12 cellular contexts compared by ENCODE assay signal in the genomic region with DNA sequence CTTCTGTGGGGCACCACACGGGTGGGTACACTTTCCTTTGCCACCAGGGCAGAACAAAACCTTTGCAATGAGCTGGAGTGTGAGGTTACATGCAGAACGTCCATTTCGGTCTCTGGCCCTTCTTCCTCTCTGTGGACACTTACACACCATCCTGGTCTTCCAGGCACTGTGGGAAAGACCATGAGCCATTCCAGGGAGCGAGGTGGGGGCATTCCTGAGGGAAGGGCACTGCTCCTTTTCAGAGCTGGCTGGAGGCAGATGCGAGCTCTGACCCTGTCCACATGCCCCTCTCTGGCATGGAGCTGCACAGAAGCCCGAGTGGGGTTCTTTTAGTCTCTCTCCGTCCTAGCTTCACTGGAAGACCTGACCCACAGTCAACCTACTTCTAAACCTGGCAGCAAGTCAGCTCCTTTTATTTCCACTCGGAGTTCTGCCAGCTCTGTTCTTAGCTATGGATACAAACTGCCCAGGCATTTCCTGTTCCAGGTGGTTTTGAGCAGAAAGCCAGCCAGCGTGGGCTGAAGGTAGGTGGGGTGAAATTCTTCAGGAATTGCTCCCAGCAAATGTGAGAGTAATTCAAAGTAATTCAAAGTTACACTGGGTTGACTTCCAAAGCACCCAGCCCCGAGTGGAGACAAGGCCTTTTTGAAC.
DNase-seq lines count a peak whose midpoint lies in the region; ATAC-seq and TF ChIP-seq lines count a peak whose summit lies in the region.
"Had no signal": no experiment of that assay in that cellular context is flagged by ENCODE, and none has a peak within 500 bp of the region (broad histone marks: within the 10 kb centered on the region; RNA-seq: fewer than 3 reads in every experiment).

No MANE protein-coding gene starts in this region.

- WGBS in thyroid gland, 2 donors, result 27 to 36% methylated on average over 10 of the region's 10 CpGs

- peak; percentile 15 for DNase-seq in NCI-H1092 (lab: John Stamatoyannopoulos, UW)
- DNase-seq in chondrocyte (ENCODE audit: low spot score), result no peak
- no peak for DNase-seq in left colon
- DNase-seq in thyroid gland, result peak; percentile 92
- DNase-seq in foreskin fibroblast, result no peak
- DNase-seq in CD4-positive, alpha-beta T cell, result no peak
- DNase-seq: effector CD4-positive, alpha-beta T cell; stimulated activated CD4-positive, alpha-beta T cell treated with anti-CD3 and anti-CD28 coated beads, Interleukin-12 subunit alpha, Interleukin-12 subunit beta, amount 100 ng/mL, for 4 hours; stimulated activated CD8-positive, alpha-beta memory T cell treated with anti-CD3 and anti-CD28 coated beads, Interleukin-4, amount 100 ng/mL, for 48 hours had no signal

- no peak for TF ChIP-seq POLR2A in thyroid gland (IDR thresholded peaks at IDR 0.05)

- H3K4me3 ChIP-seq in thyroid gland (replicated peaks in 1 of 3) (no peak overlapping the region), foreskin fibroblast (ENCODE audit: low read depth in 1 of 2, low read length in 2 of 2) (no peak overlapping the region)
- H3K4me3 ChIP-seq: GM12878 had no signal

- CTCF ChIA-PET in CD4-positive, alpha-beta T cell (lab: Charles Lee), result no interaction called here

- POLR2A ChIA-PET in CD4-positive, alpha-beta T cell (lab: Charles Lee), result no interaction called here

- H3K27ac Mint-ChIP-seq in chondrocyte (ENCODE audit: unreplicated experiment), result peak overlapping the region; percentile 83
- no peak overlapping the region for H3K27ac Mint-ChIP-seq in CD4-positive, alpha-beta T cell
- H3K27ac Mint-ChIP-seq: activated naive CD4-positive, alpha-beta T cell treated with anti-CD3 and anti-CD28 coated beads, Interleukin-2, amount 50 U/mL, for 72 hours had no signal

- intact Hi-C loops in left colon (cut with DNase I, micrococcal nuclease), result no loop called here
- intact Hi-C loops in thyroid gland (cut with DNase I), result no loop called here
- intact Hi-C loops in CD4-positive, alpha-beta T cell (cut with DNase I, micrococcal nuclease), result no loop called here

- no peaks in the 10 kb centered on the region for H3K9me3 ChIP-seq in thyroid gland
- H3K9me3 ChIP-seq in CD4-positive, alpha-beta T cell (ENCODE audit: control insufficient read depth, low read length), result no peaks in the 10 kb centered on the region

- H3K27me3 Mint-ChIP-seq in chondrocyte (ENCODE audit: low read depth), result no peaks in the 10 kb centered on the region
- no peaks in the 10 kb centered on the region for H3K27me3 Mint-ChIP-seq in CD4-positive, alpha-beta T cell

- peak overlapping the region; percentile 57 to 80 (median 69) for H3K27ac ChIP-seq in thyroid gland
- no peak overlapping the region for H3K27ac ChIP-seq in CD4-positive, alpha-beta T cell (ENCODE audit: low read depth, low read length)

- H3K4me1 Mint-ChIP-seq in chondrocyte (ENCODE audit: low read depth), result peaks cover 28% of the 10 kb centered on the region
- no peaks in the 10 kb centered on the region for H3K4me1 Mint-ChIP-seq in CD4-positive, alpha-beta T cell (ENCODE audit: low read depth)

- no peak overlapping the region for H3K4me3 Mint-ChIP-seq in chondrocyte (ENCODE audit: unreplicated experiment)
- H3K4me3 Mint-ChIP-seq in CD4-positive, alpha-beta T cell, result no peak overlapping the region

- no peaks in the 10 kb centered on the region for H3K36me3 Mint-ChIP-seq in chondrocyte (ENCODE audit: low read depth)
- no peaks in the 10 kb centered on the region for H3K36me3 Mint-ChIP-seq in CD4-positive, alpha-beta T cell (ENCODE audit: low read depth)
- H3K36me3 Mint-ChIP-seq: activated naive CD4-positive, alpha-beta T cell treated with anti-CD3 and anti-CD28 coated beads, Interleukin-2, amount 50 U/mL, for 72 hours had no signal

- H3K9me3 Mint-ChIP-seq in chondrocyte (ENCODE audit: low read depth), result no peaks in the 10 kb centered on the region
- H3K9me3 Mint-ChIP-seq in CD4-positive, alpha-beta T cell, result no peaks in the 10 kb centered on the region
- H3K9me3 Mint-ChIP-seq: activated naive CD4-positive, alpha-beta T cell treated with anti-CD3 and anti-CD28 coated beads, Interleukin-2, amount 50 U/mL, for 72 hours had no signal

- H3K4me1 ChIP-seq in thyroid gland, result peaks cover 15 to 24% of the 10 kb centered on the region in 2 donors

- TF ChIP-seq CTCF in chondrocyte (IDR thresholded peaks at IDR 0.05) (no peak), thyroid gland (IDR thresholded peaks at IDR 0.05) (no peak), foreskin fibroblast (IDR thresholded peaks at IDR 0.05; ENCODE audit: low read depth, low read length) (no peak)
- TF ChIP-seq CTCF in CD4-positive, alpha-beta T cell (IDR thresholded peaks at IDR 0.05), result no peak

- no peaks in the 10 kb centered on the region for H3K36me3 ChIP-seq in thyroid gland

- peak; percentile 37 for ATAC-seq in left colon
- ATAC-seq in CD4-positive, alpha-beta T cell (ENCODE audit: poor library complexity), result no peak
- ATAC-seq in GM18870 (IDR thresholded peaks at IDR 0.05; ENCODE audit: unreplicated experiment), result no peak
- ATAC-seq: activated naive CD4-positive, alpha-beta T cell treated with anti-CD3 and anti-CD28 coated beads, Interleukin-2, amount 50 U/mL, for 72 hours; GM12878 had no signal

- no peaks in the 10 kb centered on the region for H3K27me3 ChIP-seq in thyroid gland
- H3K27me3 ChIP-seq in CD4-positive, alpha-beta T cell (ENCODE audit: control insufficient read depth, insufficient read depth, low read length), result no peaks in the 10 kb centered on the region

Comparison
In these comparisons a context has a peak if more than half of its experiments do, and no peak if none do; other contexts are left out.
1. DNase-seq: peak in NCI-H1092 (single experiment) and thyroid gland (2 of 2); none in chondrocyte (single experiment), left colon (0 of 2), foreskin fibroblast (0 of 2) and CD4-positive, alpha-beta T cell (0 of 10).